1 cellular context compared by ENCODE assay signal in genomic region chr17:62062313-62062712, GRCh38.
A peak's percentile ranks its signal among the peaks of the same experiment; 100 is the strongest.
TF ChIP-seq lines count a peak whose summit lies in the region.

No MANE protein-coding gene starts in this region.

TF ChIP-seq in K562, 482 proteins besides CTCF, POLR2A, EP300 and RAD21 (continued from another document):
- TF ChIP-seq HBP1 (CRISPR knock-in tag; IDR thresholded peaks at IDR 0.05) = peak; percentile 35; the same call in 1 of the 2 replicates
- no peak for TF ChIP-seq EWSR1 (IDR thresholded peaks at IDR 0.05; ENCODE audit: borderline replicate concordance, low read depth, partially characterized antibody)
- TF ChIP-seq CAMTA2 (CRISPR knock-in tag; conservative IDR thresholded peaks at IDR 0.05) = no peak
- no peak for TF ChIP-seq ZNF586 (CRISPR knock-in tag; conservative IDR thresholded peaks at IDR 0.05)
- TF ChIP-seq ZBTB49 (CRISPR knock-in tag; IDR thresholded peaks at IDR 0.05; ENCODE audit: borderline replicate concordance) = no peak
- no peak for TF ChIP-seq ARNT (IDR thresholded peaks at IDR 0.05)
- no peak for TF ChIP-seq RBM22 (IDR thresholded peaks at IDR 0.05; ENCODE audit: low read depth, low read length, poor library complexity, severe bottlenecking)
- peak; percentile 90 for TF ChIP-seq MEF2A (IDR thresholded peaks at IDR 0.05; ENCODE audit: control insufficient read depth, low read depth, low read length)
- no peak for TF ChIP-seq GATAD2B (IDR thresholded peaks at IDR 0.05; ENCODE audit: borderline replicate concordance)
- TF ChIP-seq ZBTB11 (CRISPR knock-in tag; IDR thresholded peaks at IDR 0.05) = no peak
- no peak for TF ChIP-seq EP400 (IDR thresholded peaks at IDR 0.05)
- 0 out of 2 replicates have a peak, but pooled peaks have one; percentile 38 for TF ChIP-seq ARID2 (IDR thresholded peaks at IDR 0.05)
- no peak for TF ChIP-seq ZNF175 (CRISPR knock-in tag; IDR thresholded peaks at IDR 0.05; ENCODE audit: low read depth)
- TF ChIP-seq ZNF282 (CRISPR knock-in tag; IDR thresholded peaks at IDR 0.05) = no peak
- 0 out of 2 replicates have a peak, but pooled peaks have one; percentile 28 for TF ChIP-seq RBFOX2 (IDR thresholded peaks at IDR 0.05; ENCODE audit: low read depth, low read length)
- TF ChIP-seq ZBTB1 (CRISPR knock-in tag; IDR thresholded peaks at IDR 0.05; ENCODE audit: borderline replicate concordance, low read depth) = no peak
- TF ChIP-seq GABPA (tag; conservative IDR thresholded peaks at IDR 0.05; ENCODE audit: low read depth) = no peak
- no peak for TF ChIP-seq FIP1L1 (IDR thresholded peaks at IDR 0.05; ENCODE audit: low read depth, low read length, poor library complexity, severe bottlenecking)
- TF ChIP-seq DNMT1 (IDR thresholded peaks at IDR 0.05) = no peak
- TF ChIP-seq MEF2D (tag; conservative IDR thresholded peaks at IDR 0.05; ENCODE audit: low read depth) = peak; percentile 51; the same call in 1 of the 2 replicates
- TF ChIP-seq ZNF655 (CRISPR knock-in tag; IDR thresholded peaks at IDR 0.05) = no peak
- TF ChIP-seq E4F1 (CRISPR knock-in tag; IDR thresholded peaks at IDR 0.05; ENCODE audit: borderline replicate concordance) = no peak
- 0 out of 4 replicates have a peak, but pooled peaks of 1 of the 2 experiments have one; percentile 28 for TF ChIP-seq HDAC1 (IDR thresholded peaks at IDR 0.05)
- no peak for TF ChIP-seq CHCHD3 (CRISPR knock-in tag; IDR thresholded peaks at IDR 0.05)
- peak; percentile 32 for TF ChIP-seq TAF9B (IDR thresholded peaks at IDR 0.05; ENCODE audit: partially characterized antibody)
- no peak for TF ChIP-seq HCFC1 (IDR thresholded peaks at IDR 0.05; ENCODE audit: low read depth, low read length)
- no peak for TF ChIP-seq ZBED1 (IDR thresholded peaks at IDR 0.05)
- TF ChIP-seq ATF3 (IDR thresholded peaks at IDR 0.05) = peak; percentile 62
- no peak for TF ChIP-seq ATF3 (CRISPR knock-in tag; conservative IDR thresholded peaks at IDR 0.05)
- 0 out of 2 replicates have a peak, but pooled peaks have one; percentile 11 for TF ChIP-seq ZBTB40 (IDR thresholded peaks at IDR 0.05)
- TF ChIP-seq ZBTB40 (CRISPR knock-in tag; IDR thresholded peaks at IDR 0.05) = no peak
- TF ChIP-seq FOXP1 (CRISPR knock-in tag; IDR thresholded peaks at IDR 0.05) = no peak
- TF ChIP-seq THRAP3 (IDR thresholded peaks at IDR 0.05; ENCODE audit: borderline replicate concordance) = 0 out of 2 replicates have a peak, but pooled peaks have one; percentile 57
- no peak for TF ChIP-seq LEF1 (IDR thresholded peaks at IDR 0.05)
- TF ChIP-seq ZNF717 (CRISPR knock-in tag; IDR thresholded peaks at IDR 0.05) = no peak
- no peak for TF ChIP-seq ESRRA (IDR thresholded peaks at IDR 0.05; ENCODE audit: borderline replicate concordance, low read depth)
- no peak for TF ChIP-seq ZNF324 (CRISPR knock-in tag; IDR thresholded peaks at IDR 0.05)
- peak; percentile 37; the same call in 1 of the 2 replicates for TF ChIP-seq ARID1B (IDR thresholded peaks at IDR 0.05)
- 0 out of 2 replicates have a peak, but pooled peaks have one; percentile 13 for TF ChIP-seq ZBTB26 (CRISPR knock-in tag; IDR thresholded peaks at IDR 0.05)
